8 cellular contexts compared by ENCODE assay signal in the genomic region with DNA sequence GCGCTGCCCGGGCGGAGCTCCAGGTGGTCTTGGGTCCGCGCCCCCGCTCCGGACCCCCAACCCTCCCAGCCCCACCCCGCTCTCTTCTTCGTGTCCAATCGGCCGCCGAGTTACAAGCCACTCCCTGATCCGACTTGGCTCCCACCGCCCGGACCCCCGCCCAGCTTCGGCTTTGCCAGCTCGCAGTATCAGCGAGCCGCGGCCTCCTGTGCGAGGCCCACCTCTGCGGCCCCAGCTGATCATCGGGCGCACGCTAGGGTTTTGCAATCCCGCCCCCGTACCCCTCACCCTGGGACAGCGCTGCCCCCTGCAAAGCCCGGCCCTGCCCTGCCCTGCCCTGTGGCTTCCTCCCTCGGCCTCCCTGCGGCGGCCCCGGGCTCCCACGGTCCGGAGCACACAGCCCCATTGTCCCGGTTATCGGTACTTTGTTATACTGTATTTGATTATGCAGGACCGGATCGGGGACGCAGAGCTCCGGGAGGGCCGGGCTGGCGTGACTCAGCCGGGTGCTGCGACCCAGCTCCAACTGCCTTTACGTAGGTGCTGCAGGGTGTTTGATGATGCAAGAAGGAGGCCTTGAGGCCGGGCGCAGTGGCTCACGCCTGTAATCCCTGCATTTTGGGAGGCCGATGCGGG. TPM values are rescaled to one million over a fixed set of nuclear protein-coding genes. Genes with fewer than 3 reads are reported as not detected.
DNase-seq lines count a peak whose midpoint lies in the region; ATAC-seq and TF ChIP-seq lines count a peak whose summit lies in the region.

No MANE protein-coding gene starts in this region.

- H3K4me3 ChIP-seq in NB4 (ENCODE audit: low read depth, low read length) (no peak overlapping the region), upper lobe of right lung (peak overlapping the region; percentile 58)

- no peak for TF ChIP-seq POLR2A in NB4 (IDR thresholded peaks at IDR 0.05; ENCODE audit: extremely low read depth, insufficient read length)

- H3K4me1 Mint-ChIP-seq in activated CD4-positive, alpha-beta T cell treated with anti-CD3 and anti-CD28 coated beads, Interleukin-2, amount 10 ng/mL, durations not matched to agents 24 days and 14 days: peaks cover 26% of the 10 kb centered on the region

- peak overlapping the region; percentile 83 for H3K27ac Mint-ChIP-seq in activated CD4-positive, alpha-beta T cell treated with anti-CD3 and anti-CD28 coated beads, Interleukin-2, amount 10 ng/mL, durations not matched to agents 24 days and 14 days

- H3K27ac ChIP-seq in upper lobe of right lung: peak overlapping the region; percentile 36

- peaks cover 45% of the 10 kb centered on the region for H3K36me3 Mint-ChIP-seq in activated CD4-positive, alpha-beta T cell treated with anti-CD3 and anti-CD28 coated beads, Interleukin-2, amount 10 ng/mL, durations not matched to agents 24 days and 14 days (ENCODE audit: low read depth)

- no peaks in the 10 kb centered on the region for H3K9me3 Mint-ChIP-seq in activated CD4-positive, alpha-beta T cell treated with anti-CD3 and anti-CD28 coated beads, Interleukin-2, amount 10 ng/mL, durations not matched to agents 24 days and 14 days

- peak; percentile 93 for DNase-seq in NB4 (ENCODE audit: low read depth)
- DNase-seq in activated CD4-positive, alpha-beta T cell treated with anti-CD3 and anti-CD28 coated beads, Interleukin-2, amount 10 ng/mL, durations not matched to agents 24 days and 14 days: peak; percentile 67
- DNase-seq in effector CD4-positive, alpha-beta T cell: peak; percentile 40
- peak; percentile 73 for DNase-seq in mucosa of gallbladder (ENCODE audit: low spot score)
- DNase-seq in upper lobe of right lung: peak; percentile 82
- DNase-seq in cerebellar cortex (ENCODE audit: low spot score): no peak

- peaks cover 7% of the 10 kb centered on the region for H3K36me3 ChIP-seq in upper lobe of right lung

- H3K4me3 Mint-ChIP-seq in activated CD4-positive, alpha-beta T cell treated with anti-CD3 and anti-CD28 coated beads, Interleukin-2, amount 10 ng/mL, durations not matched to agents 24 days and 14 days: peak overlapping the region; percentile 74

- intact Hi-C loops in activated CD4-positive, alpha-beta T cell treated with anti-CD3 and anti-CD28 coated beads, Interleukin-2, amount 10 ng/mL, durations not matched to agents 24 days and 14 days (cut with micrococcal nuclease): no loop called here
- intact Hi-C loops in upper lobe of right lung (cut with DNase I): no loop called here

- no peaks in the 10 kb centered on the region for H3K27me3 ChIP-seq in upper lobe of right lung

- TF ChIP-seq CTCF in NB4 (IDR thresholded peaks at IDR 0.05; ENCODE audit: low read depth, low read length): no peak
- TF ChIP-seq CTCF in upper lobe of right lung (IDR thresholded peaks at IDR 0.05): no peak

- peak; percentile 8 for ATAC-seq in GM19025 (IDR thresholded peaks at IDR 0.05; ENCODE audit: low read depth, unreplicated experiment)
- ATAC-seq in upper lobe of right lung: peak; percentile 66
- ATAC-seq in GM19395 (IDR thresholded peaks at IDR 0.05; ENCODE audit: unreplicated experiment): no peak

- no peaks in the 10 kb centered on the region for H3K9me3 ChIP-seq in upper lobe of right lung

- no peaks in the 10 kb centered on the region for H3K27me3 Mint-ChIP-seq in activated CD4-positive, alpha-beta T cell treated with anti-CD3 and anti-CD28 coated beads, Interleukin-2, amount 10 ng/mL, durations not matched to agents 24 days and 14 days

- H3K4me1 ChIP-seq in upper lobe of right lung: no peaks in the 10 kb centered on the region

RNA-seq across cellular contexts. Expression of a gene that starts 0.6 kb away (rescaled TPM):
- 21.9 and 23.9 TPM in 2 replicates for total RNA-seq in activated CD4-positive, alpha-beta T cell treated with anti-CD3 and anti-CD28 coated beads, Interleukin-2, amount 10 ng/mL, durations not matched to agents 24 days and 14 days
- total RNA-seq in mucosa of gallbladder (44.3 TPM), upper lobe of right lung (23.5 TPM)

RNA-seq across cellular contexts. Expression of a gene that starts 10.1 kb away (rescaled TPM):
- total RNA-seq in activated CD4-positive, alpha-beta T cell treated with anti-CD3 and anti-CD28 coated beads, Interleukin-2, amount 10 ng/mL, durations not matched to agents 24 days and 14 days: 19.2 and 20.5 TPM in 2 replicates
- 9.9 TPM for total RNA-seq in mucosa of gallbladder
- 3.4 TPM for total RNA-seq in upper lobe of right lung

RNA-seq across cellular contexts. Expression of a gene that starts 14.8 kb away (rescaled TPM):
- total RNA-seq in activated CD4-positive, alpha-beta T cell treated with anti-CD3 and anti-CD28 coated beads, Interleukin-2, amount 10 ng/mL, durations not matched to agents 24 days and 14 days: 56.1 and 61.2 TPM in 2 replicates
- total RNA-seq in mucosa of gallbladder: 28.5 TPM
- 37.3 TPM for total RNA-seq in upper lobe of right lung

RNA-seq across cellular contexts. Expression of a gene that starts 34.9 kb away (rescaled TPM):
- total RNA-seq in activated CD4-positive, alpha-beta T cell treated with anti-CD3 and anti-CD28 coated beads, Interleukin-2, amount 10 ng/mL, durations not matched to agents 24 days and 14 days: 85.9 and 89.2 TPM in 2 replicates
- 86.5 TPM for total RNA-seq in mucosa of gallbladder
- total RNA-seq in upper lobe of right lung: 55.5 TPM

RNA-seq across cellular contexts. Expression of a gene that starts 40.0 kb away (rescaled TPM):
- total RNA-seq in activated CD4-positive, alpha-beta T cell treated with anti-CD3 and anti-CD28 coated beads, Interleukin-2, amount 10 ng/mL, durations not matched to agents 24 days and 14 days: 44.2 and 45.5 TPM in 2 replicates
- total RNA-seq in mucosa of gallbladder: 9.2 TPM
- 11.1 TPM for total RNA-seq in upper lobe of right lung
